3 cellular contexts compared by ENCODE assay signal in the genomic region with DNA sequence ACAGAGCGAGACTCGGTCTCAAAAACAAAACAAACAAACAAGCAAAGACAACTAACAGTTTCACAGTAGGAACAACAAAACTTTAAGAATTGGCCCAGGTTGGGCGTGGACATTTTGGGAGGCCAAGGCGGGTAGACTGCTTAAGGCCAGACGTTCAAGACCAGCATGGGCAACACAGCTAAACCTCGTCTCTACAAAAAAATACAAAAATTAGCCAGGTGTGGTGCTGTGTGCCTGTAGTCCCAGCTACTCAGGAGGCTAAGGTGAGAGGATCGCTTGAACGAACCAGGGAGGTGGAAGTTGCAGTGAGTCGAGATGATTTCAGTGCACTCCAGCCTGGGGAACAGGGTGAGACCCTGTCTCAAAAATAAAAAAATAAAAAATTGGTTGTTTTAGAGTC.
TF ChIP-seq lines count a peak whose summit lies in the region.

No MANE protein-coding gene starts in this region.

TF ChIP-seq in HCT116, 20 proteins besides CTCF, POLR2A, EP300 and RAD21 (continues in another document):
- TF ChIP-seq POLR2AphosphoS5 (IDR thresholded peaks at IDR 0.05; ENCODE audit: low read depth, low read length) (no peak), CBX3 (IDR thresholded peaks at IDR 0.05; ENCODE audit: low read depth) (no peak), FOSL1 (IDR thresholded peaks at IDR 0.05; ENCODE audit: low read depth) (no peak), SP1 (IDR thresholded peaks at IDR 0.05; ENCODE audit: low read depth) (no peak), CEBPB (IDR thresholded peaks at IDR 0.05; ENCODE audit: low read depth) (no peak), JUND (IDR thresholded peaks at IDR 0.05) (no peak), SRF (IDR thresholded peaks at IDR 0.05; ENCODE audit: low read depth) (no peak), TCF7L2 (IDR thresholded peaks at IDR 0.05; ENCODE audit: borderline replicate concordance, extremely low read depth, insufficient read depth, insufficient read length) (no peak), ZNF274 (IDR thresholded peaks at IDR 0.05; ENCODE audit: low read depth, low read length) (no peak), MAX (IDR thresholded peaks at IDR 0.05) (no peak), ZBTB33 (IDR thresholded peaks at IDR 0.05; ENCODE audit: extremely low read depth, insufficient replicate concordance, low read length) (no peak), SIN3A (IDR thresholded peaks at IDR 0.05; ENCODE audit: low read depth) (no peak), EZH2phosphoT487 (IDR thresholded peaks at IDR 0.05; ENCODE audit: borderline replicate concordance) (no peak)
- TF ChIP-seq, protein P1, sequence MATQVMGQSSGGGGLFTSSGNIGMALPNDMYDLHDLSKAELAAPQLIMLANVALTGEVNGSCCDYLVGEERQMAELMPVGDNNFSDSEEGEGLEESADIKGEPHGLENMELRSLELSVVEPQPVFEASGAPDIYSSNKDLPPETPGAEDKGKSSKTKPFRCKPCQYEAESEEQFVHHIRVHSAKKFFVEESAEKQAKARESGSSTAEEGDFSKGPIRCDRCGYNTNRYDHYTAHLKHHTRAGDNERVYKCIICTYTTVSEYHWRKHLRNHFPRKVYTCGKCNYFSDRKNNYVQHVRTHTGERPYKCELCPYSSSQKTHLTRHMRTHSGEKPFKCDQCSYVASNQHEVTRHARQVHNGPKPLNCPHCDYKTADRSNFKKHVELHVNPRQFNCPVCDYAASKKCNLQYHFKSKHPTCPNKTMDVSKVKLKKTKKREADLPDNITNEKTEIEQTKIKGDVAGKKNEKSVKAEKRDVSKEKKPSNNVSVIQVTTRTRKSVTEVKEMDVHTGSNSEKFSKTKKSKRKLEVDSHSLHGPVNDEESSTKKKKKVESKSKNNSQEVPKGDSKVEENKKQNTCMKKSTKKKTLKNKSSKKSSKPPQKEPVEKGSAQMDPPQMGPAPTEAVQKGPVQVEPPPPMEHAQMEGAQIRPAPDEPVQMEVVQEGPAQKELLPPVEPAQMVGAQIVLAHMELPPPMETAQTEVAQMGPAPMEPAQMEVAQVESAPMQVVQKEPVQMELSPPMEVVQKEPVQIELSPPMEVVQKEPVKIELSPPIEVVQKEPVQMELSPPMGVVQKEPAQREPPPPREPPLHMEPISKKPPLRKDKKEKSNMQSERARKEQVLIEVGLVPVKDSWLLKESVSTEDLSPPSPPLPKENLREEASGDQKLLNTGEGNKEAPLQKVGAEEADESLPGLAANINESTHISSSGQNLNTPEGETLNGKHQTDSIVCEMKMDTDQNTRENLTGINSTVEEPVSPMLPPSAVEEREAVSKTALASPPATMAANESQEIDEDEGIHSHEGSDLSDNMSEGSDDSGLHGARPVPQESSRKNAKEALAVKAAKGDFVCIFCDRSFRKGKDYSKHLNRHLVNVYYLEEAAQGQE (IDR thresholded peaks at IDR 0.05; ENCODE audit: low read depth) = no peak
- TF ChIP-seq, protein P2, sequence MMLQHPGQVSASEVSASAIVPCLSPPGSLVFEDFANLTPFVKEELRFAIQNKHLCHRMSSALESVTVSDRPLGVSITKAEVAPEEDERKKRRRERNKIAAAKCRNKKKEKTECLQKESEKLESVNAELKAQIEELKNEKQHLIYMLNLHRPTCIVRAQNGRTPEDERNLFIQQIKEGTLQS (IDR thresholded peaks at IDR 0.05) = no peak

TF ChIP-seq in K562, 482 proteins besides CTCF, POLR2A, EP300 and RAD21 (continues in another document):
- no peak for TF ChIP-seq MAFK (IDR thresholded peaks at IDR 0.05; ENCODE audit: low read length)
- TF ChIP-seq DPF2 (IDR thresholded peaks at IDR 0.05) = no peak
- TF ChIP-seq ILF3 (IDR thresholded peaks at IDR 0.05; ENCODE audit: borderline replicate concordance) = no peak
- TF ChIP-seq CUX1 (CRISPR knock-in tag; IDR thresholded peaks at IDR 0.05) = no peak
- no peak for TF ChIP-seq ARID2 (IDR thresholded peaks at IDR 0.05)
- TF ChIP-seq KHSRP (IDR thresholded peaks at IDR 0.05) = no peak
- no peak for TF ChIP-seq POLR2AphosphoS5 (IDR thresholded peaks at IDR 0.05; ENCODE audit: control insufficient read depth, insufficient read depth, low read depth, low read length)
- TF ChIP-seq ZNF134 (CRISPR knock-in tag; conservative IDR thresholded peaks at IDR 0.05) = no peak
- no peak for TF ChIP-seq BRCA1 (IDR thresholded peaks at IDR 0.05)
- TF ChIP-seq BRCA1 (CRISPR knock-in tag; IDR thresholded peaks at IDR 0.05) = no peak
- no peak for TF ChIP-seq ZBTB33 (CRISPR knock-in tag; IDR thresholded peaks at IDR 0.05)
- TF ChIP-seq XRCC3 (IDR thresholded peaks at IDR 0.05) = no peak
- TF ChIP-seq TOE1 (IDR thresholded peaks at IDR 0.05; ENCODE audit: borderline replicate concordance) = no peak
- TF ChIP-seq TOE1 (CRISPR knock-in tag; IDR thresholded peaks at IDR 0.05; ENCODE audit: borderline replicate concordance, low read depth) = no peak
- no peak for TF ChIP-seq NBN (IDR thresholded peaks at IDR 0.05; ENCODE audit: low read depth)
- TF ChIP-seq, protein P3, sequence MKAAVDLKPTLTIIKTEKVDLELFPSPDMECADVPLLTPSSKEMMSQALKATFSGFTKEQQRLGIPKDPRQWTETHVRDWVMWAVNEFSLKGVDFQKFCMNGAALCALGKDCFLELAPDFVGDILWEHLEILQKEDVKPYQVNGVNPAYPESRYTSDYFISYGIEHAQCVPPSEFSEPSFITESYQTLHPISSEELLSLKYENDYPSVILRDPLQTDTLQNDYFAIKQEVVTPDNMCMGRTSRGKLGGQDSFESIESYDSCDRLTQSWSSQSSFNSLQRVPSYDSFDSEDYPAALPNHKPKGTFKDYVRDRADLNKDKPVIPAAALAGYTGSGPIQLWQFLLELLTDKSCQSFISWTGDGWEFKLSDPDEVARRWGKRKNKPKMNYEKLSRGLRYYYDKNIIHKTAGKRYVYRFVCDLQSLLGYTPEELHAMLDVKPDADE (conservative IDR thresholded peaks at IDR 0.05; ENCODE audit: control insufficient read depth, low read depth, low read length) = no peak

TF ChIP-seq in SK-N-SH, 30 proteins besides CTCF, POLR2A, EP300 and RAD21:
- TF ChIP-seq TEAD4 (IDR thresholded peaks at IDR 0.05; ENCODE audit: borderline replicate concordance, insufficient read depth) (no peak), RXRA (IDR thresholded peaks at IDR 0.05; ENCODE audit: borderline replicate concordance, low read depth) (no peak), USF2 (IDR thresholded peaks at IDR 0.05; ENCODE audit: borderline replicate concordance, low read depth, low read length) (no peak), JUND (IDR thresholded peaks at IDR 0.05) (no peak), GATA2 (CRISPR knock-in tag; IDR thresholded peaks at IDR 0.05) (no peak), CHD2 (IDR thresholded peaks at IDR 0.05; ENCODE audit: low read length, partially characterized antibody) (no peak), SMC3 (IDR thresholded peaks at IDR 0.05; ENCODE audit: low read depth, low read length) (no peak), FOXJ3 (CRISPR knock-in tag; IDR thresholded peaks at IDR 0.05) (no peak), RFX5 (IDR thresholded peaks at IDR 0.05; ENCODE audit: low read length) (no peak), FOSL2 (IDR thresholded peaks at IDR 0.05; ENCODE audit: borderline replicate concordance, low read depth) (no peak)
- TF ChIP-seq, protein P1 (IDR thresholded peaks at IDR 0.05; ENCODE audit: low read depth, low read length) = no peak
TF ChIP-seq in SK-N-SH: peak in this region for 0.
